Comparison of ENCODE assay signal across 12 cellular contexts in genomic region chr3:172148269-172148668, GRCh38.
DNase-seq lines count a peak whose midpoint lies in the region; ATAC-seq and TF ChIP-seq lines count a peak whose summit lies in the region.
"Had no signal": no experiment of that assay in that cellular context is flagged by ENCODE, and none has a peak within 500 bp of the region (broad histone marks: within the 10 kb centered on the region; RNA-seq: fewer than 3 reads in every experiment).

No MANE protein-coding gene starts in this region.

- TF ChIP-seq CTCF in choroid plexus epithelial cell (conservative IDR thresholded peaks at IDR 0.05; ENCODE audit: low read depth, low read length) (no peak), osteocyte (IDR thresholded peaks at IDR 0.05) (no peak), esophagus muscularis mucosa (IDR thresholded peaks at IDR 0.05) (no peak)

- TF ChIP-seq EP300 in esophagus muscularis mucosa (IDR thresholded peaks at IDR 0.05): no peak

- no peak overlapping the region for H3K9ac ChIP-seq in GM23248

- no peaks in the 10 kb centered on the region for H3K9me3 Mint-ChIP-seq in osteocyte (ENCODE audit: unreplicated experiment)
- H3K9me3 Mint-ChIP-seq: central memory CD8-positive, alpha-beta T cell had no signal

- H3K4me2 ChIP-seq in GM23248 (ENCODE audit: unreplicated experiment): peak overlapping the region; percentile 1

- H3K4me1 ChIP-seq in GM23248 (ENCODE audit: insufficient read depth) (peaks cover 39% of the 10 kb centered on the region), esophagus muscularis mucosa (peaks cover 22 to 34% (median 27%) of the 10 kb centered on the region in 4 donors)

- no peaks in the 10 kb centered on the region for H3K27me3 Mint-ChIP-seq in osteocyte (ENCODE audit: unreplicated experiment)
- H3K27me3 Mint-ChIP-seq: central memory CD8-positive, alpha-beta T cell had no signal

- peak overlapping the region; percentile 8 for H3K27ac Mint-ChIP-seq in osteocyte (ENCODE audit: unreplicated experiment)

- H4K20me1 ChIP-seq in GM23248 (ENCODE audit: insufficient read depth): no peaks in the 10 kb centered on the region

- in situ Hi-C loops in GM23248 (cut with MboI): no loop called here

- peaks cover 49% of the 10 kb centered on the region for H3K4me1 Mint-ChIP-seq in osteocyte (ENCODE audit: unreplicated experiment)

- H3F3A ChIP-seq in GM23248 (ENCODE audit: insufficient read depth): peaks cover 69% of the 10 kb centered on the region

- TF ChIP-seq POLR2A in esophagus muscularis mucosa (IDR thresholded peaks at IDR 0.05; ENCODE audit: low read depth): no peak

- intact Hi-C loops in esophagus muscularis mucosa (cut with DNase I): no loop called here

- H3K9me3 ChIP-seq in GM23248 (ENCODE audit: low read depth) (no peaks in the 10 kb centered on the region), esophagus muscularis mucosa (no peaks in the 10 kb centered on the region)
- H3K9me3 ChIP-seq: sigmoid colon, testis had no signal

- H3K4me3 Mint-ChIP-seq in osteocyte (ENCODE audit: unreplicated experiment): no peak overlapping the region
- H3K4me3 Mint-ChIP-seq: central memory CD8-positive, alpha-beta T cell had no signal

- H3K79me2 ChIP-seq in GM23248 (ENCODE audit: insufficient read depth): peaks cover 98% of the 10 kb centered on the region

- no peaks in the 10 kb centered on the region for H3K27me3 ChIP-seq in GM23248 (replicated peaks; ENCODE audit: insufficient read depth)
- H3K27me3 ChIP-seq in esophagus muscularis mucosa: no peaks in the 10 kb centered on the region
- H3K27me3 ChIP-seq: sigmoid colon, testis had no signal

- no peak overlapping the region for H2AFZ ChIP-seq in GM23248

- 76 to 88% methylated on average over 3 of the region's 3 CpGs for WGBS in GM23248 (ENCODE audit: low coverage in 1 of 2, low lambda C conversion rate in 2 of 2, missing lambda C conversion rate in 2 of 2), 2 experiments
- WGBS in esophagus muscularis mucosa: 83% methylated on average over 3 of the region's 3 CpGs

- H3K9me2 ChIP-seq in GM23248 (ENCODE audit: insufficient read depth): no peaks in the 10 kb centered on the region

- DNase-seq in GM23248 (peak; percentile 53), NCI-H226 (peak; percentile 41), choroid plexus epithelial cell (ENCODE audit: low read depth) (peak; percentile 47), osteocyte (ENCODE audit: extremely low spot score, unreplicated experiment) (no peak), esophagus muscularis mucosa (ENCODE audit: extremely low spot score) (no peak), HK-2 (ENCODE audit: unreplicated experiment) (no peak)
- DNase-seq: activated gamma-delta T cell, NCI-H524 treated with DMSO at 0.1 percent for 48 hours, sigmoid colon, testis had no signal

- ATAC-seq in GM21576 (IDR thresholded peaks at IDR 0.05; ENCODE audit: unreplicated experiment): no peak

- peak overlapping the region; percentile 5; the same call in 1 of the 2 replicates for H3K27ac ChIP-seq in GM23248
- H3K27ac ChIP-seq in esophagus muscularis mucosa (replicated peaks in 1 of 4): no peak overlapping the region
- H3K27ac ChIP-seq: sigmoid colon, testis had no signal

- H3K36me3 Mint-ChIP-seq in osteocyte (ENCODE audit: unreplicated experiment): peaks cover 30% of the 10 kb centered on the region

- H3K4me3 ChIP-seq in GM23248: no peak overlapping the region
- no peak overlapping the region for H3K4me3 ChIP-seq in choroid plexus epithelial cell (ENCODE audit: low read depth, low read length)
- H3K4me3 ChIP-seq in esophagus muscularis mucosa: no peak overlapping the region
- H3K4me3 ChIP-seq: sigmoid colon, testis had no signal

- H3K36me3 ChIP-seq in GM23248 (ENCODE audit: low read depth) (0 out of 2 replicates have a peak, but pooled peaks cover 3% of the 10 kb centered on the region), esophagus muscularis mucosa (no peaks in the 10 kb centered on the region)
- H3K36me3 ChIP-seq: sigmoid colon had no signal

Comparison
In these comparisons a context has a peak if more than half of its experiments do, and no peak if none do; other contexts are left out.
1. DNase-seq: peak in GM23248 (single experiment), NCI-H226 (single experiment) and choroid plexus epithelial cell (single experiment); none in osteocyte (single experiment), esophagus muscularis mucosa (single experiment) and HK-2 (single experiment).